ENCODE assay signal across 1 cellular context in genomic region chr20:34514897-34515483, GRCh38.
TF ChIP-seq lines count a peak whose summit lies in the region.

No MANE protein-coding gene starts in this region.

TF ChIP-seq in HepG2, 621 proteins besides CTCF, POLR2A, EP300 and RAD21 (continued from another document and continues in another):
- TF ChIP-seq PBX2 (CRISPR knock-in tag; IDR thresholded peaks at IDR 0.05) (no peak), MTF2 (CRISPR knock-in tag; IDR thresholded peaks at IDR 0.05; ENCODE audit: borderline replicate concordance) (peak; percentile 19; the same call in 1 of the 2 replicates), ZNF660 (CRISPR knock-in tag; IDR thresholded peaks at IDR 0.05; ENCODE audit: borderline replicate concordance, low read depth) (no peak), ZNF816 (CRISPR knock-in tag; IDR thresholded peaks at IDR 0.05; ENCODE audit: borderline replicate concordance) (no peak), ZNF850 (CRISPR knock-in tag; conservative IDR thresholded peaks at IDR 0.05) (no peak), ZBTB8A (CRISPR knock-in tag; IDR thresholded peaks at IDR 0.05; ENCODE audit: borderline replicate concordance, low read depth) (0 out of 2 replicates have a peak, but pooled peaks have one; percentile 49), ZNF354B (CRISPR knock-in tag; IDR thresholded peaks at IDR 0.05) (no peak), MBD4 (IDR thresholded peaks at IDR 0.05; ENCODE audit: borderline replicate concordance, low read length) (no peak), PLSCR1 (CRISPR knock-in tag; IDR thresholded peaks at IDR 0.05; ENCODE audit: borderline replicate concordance) (no peak), MIXL1 (CRISPR knock-in tag; IDR thresholded peaks at IDR 0.05) (no peak; the same call in 1 of the 2 replicates), SPEN (CRISPR knock-in tag; IDR thresholded peaks at IDR 0.05; ENCODE audit: low read depth) (no peak), MIER2 (CRISPR knock-in tag; IDR thresholded peaks at IDR 0.05) (peak; percentile 66; the same call in 1 of the 2 replicates), SNAPC5 (CRISPR knock-in tag; IDR thresholded peaks at IDR 0.05; ENCODE audit: borderline replicate concordance) (no peak), KDM4B (CRISPR knock-in tag; IDR thresholded peaks at IDR 0.05) (no peak), PCBP2 (optimal IDR thresholded peaks at IDR 0.05; ENCODE audit: low read depth, low read length, poor library complexity, severe bottlenecking) (no peak), ZNF713 (CRISPR knock-in tag; IDR thresholded peaks at IDR 0.05) (no peak), PPARG (CRISPR knock-in tag; conservative IDR thresholded peaks at IDR 0.05) (no peak), ZSCAN20 (CRISPR knock-in tag; IDR thresholded peaks at IDR 0.05; ENCODE audit: borderline replicate concordance) (no peak), ZNF644 (CRISPR knock-in tag; IDR thresholded peaks at IDR 0.05; ENCODE audit: low read depth) (no peak), ERF (CRISPR knock-in tag; IDR thresholded peaks at IDR 0.05) (no peak; the same call in 1 of the 2 replicates), HBP1 (CRISPR knock-in tag; IDR thresholded peaks at IDR 0.05; ENCODE audit: low read depth) (no peak), ZNF570 (CRISPR knock-in tag; IDR thresholded peaks at IDR 0.05; ENCODE audit: borderline replicate concordance) (no peak), SMARCE1 (IDR thresholded peaks at IDR 0.05; ENCODE audit: borderline replicate concordance) (no peak), NFIC (IDR thresholded peaks at IDR 0.05; ENCODE audit: low read length) (no peak; the same call in 1 of the 2 replicates), THRA (CRISPR knock-in tag; IDR thresholded peaks at IDR 0.05; ENCODE audit: borderline replicate concordance) (no peak), ZMYM4 (CRISPR knock-in tag; IDR thresholded peaks at IDR 0.05) (no peak), GTF3A (CRISPR knock-in tag; conservative IDR thresholded peaks at IDR 0.05) (no peak), AHR (CRISPR knock-in tag; IDR thresholded peaks at IDR 0.05) (no peak), ZBTB38 (CRISPR knock-in tag; IDR thresholded peaks at IDR 0.05) (no peak; the same call in 1 of the 2 replicates), HIVEP1 (CRISPR knock-in tag; IDR thresholded peaks at IDR 0.05) (no peak), ZNF841 (CRISPR knock-in tag; IDR thresholded peaks at IDR 0.05; ENCODE audit: borderline replicate concordance) (no peak), FOSL1 (CRISPR knock-in tag; IDR thresholded peaks at IDR 0.05; ENCODE audit: borderline replicate concordance) (no peak), DBP (CRISPR knock-in tag; IDR thresholded peaks at IDR 0.05; ENCODE audit: not compliant biosample characterization) (peak; percentile 38), ZMAT5 (CRISPR knock-in tag; IDR thresholded peaks at IDR 0.05; ENCODE audit: borderline replicate concordance, low read depth) (no peak), TMF1 (CRISPR knock-in tag; IDR thresholded peaks at IDR 0.05; ENCODE audit: low read depth) (peak; percentile 22; the same call in 1 of the 2 replicates), NCOA1 (CRISPR knock-in tag; IDR thresholded peaks at IDR 0.05) (no peak), ZNF576 (CRISPR knock-in tag; IDR thresholded peaks at IDR 0.05) (no peak), TFDP1 (CRISPR knock-in tag; IDR thresholded peaks at IDR 0.05; ENCODE audit: borderline replicate concordance) (0 out of 2 replicates have a peak, but pooled peaks have one; percentile 36), ATF7 (IDR thresholded peaks at IDR 0.05) (no peak), ATF7 (CRISPR knock-in tag; IDR thresholded peaks at IDR 0.05) (no peak)
- TF ChIP-seq, protein P1, sequence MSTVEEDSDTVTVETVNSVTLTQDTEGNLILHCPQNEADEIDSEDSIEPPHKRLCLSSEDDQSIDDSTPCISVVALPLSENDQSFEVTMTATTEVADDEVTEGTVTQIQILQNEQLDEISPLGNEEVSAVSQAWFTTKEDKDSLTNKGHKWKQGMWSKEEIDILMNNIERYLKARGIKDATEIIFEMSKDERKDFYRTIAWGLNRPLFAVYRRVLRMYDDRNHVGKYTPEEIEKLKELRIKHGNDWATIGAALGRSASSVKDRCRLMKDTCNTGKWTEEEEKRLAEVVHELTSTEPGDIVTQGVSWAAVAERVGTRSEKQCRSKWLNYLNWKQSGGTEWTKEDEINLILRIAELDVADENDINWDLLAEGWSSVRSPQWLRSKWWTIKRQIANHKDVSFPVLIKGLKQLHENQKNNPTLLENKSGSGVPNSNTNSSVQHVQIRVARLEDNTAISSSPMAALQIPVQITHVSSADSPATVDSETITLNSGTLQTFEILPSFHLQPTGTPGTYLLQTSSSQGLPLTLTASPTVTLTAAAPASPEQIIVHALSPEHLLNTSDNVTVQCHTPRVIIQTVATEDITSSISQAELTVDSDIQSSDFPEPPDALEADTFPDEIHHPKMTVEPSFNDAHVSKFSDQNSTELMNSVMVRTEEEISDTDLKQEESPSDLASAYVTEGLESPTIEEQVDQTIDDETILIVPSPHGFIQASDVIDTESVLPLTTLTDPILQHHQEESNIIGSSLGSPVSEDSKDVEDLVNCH (CRISPR knock-in tag; IDR thresholded peaks at IDR 0.05): 0 out of 2 replicates have a peak, but pooled peaks have one; percentile 48
- TF ChIP-seq, protein P2, sequence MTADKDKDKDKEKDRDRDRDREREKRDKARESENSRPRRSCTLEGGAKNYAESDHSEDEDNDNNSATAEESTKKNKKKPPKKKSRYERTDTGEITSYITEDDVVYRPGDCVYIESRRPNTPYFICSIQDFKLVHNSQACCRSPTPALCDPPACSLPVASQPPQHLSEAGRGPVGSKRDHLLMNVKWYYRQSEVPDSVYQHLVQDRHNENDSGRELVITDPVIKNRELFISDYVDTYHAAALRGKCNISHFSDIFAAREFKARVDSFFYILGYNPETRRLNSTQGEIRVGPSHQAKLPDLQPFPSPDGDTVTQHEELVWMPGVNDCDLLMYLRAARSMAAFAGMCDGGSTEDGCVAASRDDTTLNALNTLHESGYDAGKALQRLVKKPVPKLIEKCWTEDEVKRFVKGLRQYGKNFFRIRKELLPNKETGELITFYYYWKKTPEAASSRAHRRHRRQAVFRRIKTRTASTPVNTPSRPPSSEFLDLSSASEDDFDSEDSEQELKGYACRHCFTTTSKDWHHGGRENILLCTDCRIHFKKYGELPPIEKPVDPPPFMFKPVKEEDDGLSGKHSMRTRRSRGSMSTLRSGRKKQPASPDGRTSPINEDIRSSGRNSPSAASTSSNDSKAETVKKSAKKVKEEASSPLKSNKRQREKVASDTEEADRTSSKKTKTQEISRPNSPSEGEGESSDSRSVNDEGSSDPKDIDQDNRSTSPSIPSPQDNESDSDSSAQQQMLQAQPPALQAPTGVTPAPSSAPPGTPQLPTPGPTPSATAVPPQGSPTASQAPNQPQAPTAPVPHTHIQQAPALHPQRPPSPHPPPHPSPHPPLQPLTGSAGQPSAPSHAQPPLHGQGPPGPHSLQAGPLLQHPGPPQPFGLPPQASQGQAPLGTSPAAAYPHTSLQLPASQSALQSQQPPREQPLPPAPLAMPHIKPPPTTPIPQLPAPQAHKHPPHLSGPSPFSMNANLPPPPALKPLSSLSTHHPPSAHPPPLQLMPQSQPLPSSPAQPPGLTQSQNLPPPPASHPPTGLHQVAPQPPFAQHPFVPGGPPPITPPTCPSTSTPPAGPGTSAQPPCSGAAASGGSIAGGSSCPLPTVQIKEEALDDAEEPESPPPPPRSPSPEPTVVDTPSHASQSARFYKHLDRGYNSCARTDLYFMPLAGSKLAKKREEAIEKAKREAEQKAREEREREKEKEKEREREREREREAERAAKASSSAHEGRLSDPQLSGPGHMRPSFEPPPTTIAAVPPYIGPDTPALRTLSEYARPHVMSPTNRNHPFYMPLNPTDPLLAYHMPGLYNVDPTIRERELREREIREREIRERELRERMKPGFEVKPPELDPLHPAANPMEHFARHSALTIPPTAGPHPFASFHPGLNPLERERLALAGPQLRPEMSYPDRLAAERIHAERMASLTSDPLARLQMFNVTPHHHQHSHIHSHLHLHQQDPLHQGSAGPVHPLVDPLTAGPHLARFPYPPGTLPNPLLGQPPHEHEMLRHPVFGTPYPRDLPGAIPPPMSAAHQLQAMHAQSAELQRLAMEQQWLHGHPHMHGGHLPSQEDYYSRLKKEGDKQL (CRISPR knock-in tag; IDR thresholded peaks at IDR 0.05; ENCODE audit: low read depth): no peak
- TF ChIP-seq, protein P3, sequence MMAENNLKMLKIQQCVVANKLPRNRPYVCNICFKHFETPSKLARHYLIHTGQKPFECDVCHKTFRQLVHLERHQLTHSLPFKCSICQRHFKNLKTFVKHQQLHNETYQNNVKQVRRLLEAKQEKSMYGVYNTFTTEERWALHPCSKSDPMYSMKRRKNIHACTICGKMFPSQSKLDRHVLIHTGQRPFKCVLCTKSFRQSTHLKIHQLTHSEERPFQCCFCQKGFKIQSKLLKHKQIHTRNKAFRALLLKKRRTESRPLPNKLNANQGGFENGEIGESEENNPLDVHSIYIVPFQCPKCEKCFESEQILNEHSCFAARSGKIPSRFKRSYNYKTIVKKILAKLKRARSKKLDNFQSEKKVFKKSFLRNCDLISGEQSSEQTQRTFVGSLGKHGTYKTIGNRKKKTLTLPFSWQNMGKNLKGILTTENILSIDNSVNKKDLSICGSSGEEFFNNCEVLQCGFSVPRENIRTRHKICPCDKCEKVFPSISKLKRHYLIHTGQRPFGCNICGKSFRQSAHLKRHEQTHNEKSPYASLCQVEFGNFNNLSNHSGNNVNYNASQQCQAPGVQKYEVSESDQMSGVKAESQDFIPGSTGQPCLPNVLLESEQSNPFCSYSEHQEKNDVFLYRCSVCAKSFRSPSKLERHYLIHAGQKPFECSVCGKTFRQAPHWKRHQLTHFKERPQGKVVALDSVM (CRISPR knock-in tag; IDR thresholded peaks at IDR 0.05): no peak
